ENCODE assay signal across 8 cellular contexts in the genomic region with DNA sequence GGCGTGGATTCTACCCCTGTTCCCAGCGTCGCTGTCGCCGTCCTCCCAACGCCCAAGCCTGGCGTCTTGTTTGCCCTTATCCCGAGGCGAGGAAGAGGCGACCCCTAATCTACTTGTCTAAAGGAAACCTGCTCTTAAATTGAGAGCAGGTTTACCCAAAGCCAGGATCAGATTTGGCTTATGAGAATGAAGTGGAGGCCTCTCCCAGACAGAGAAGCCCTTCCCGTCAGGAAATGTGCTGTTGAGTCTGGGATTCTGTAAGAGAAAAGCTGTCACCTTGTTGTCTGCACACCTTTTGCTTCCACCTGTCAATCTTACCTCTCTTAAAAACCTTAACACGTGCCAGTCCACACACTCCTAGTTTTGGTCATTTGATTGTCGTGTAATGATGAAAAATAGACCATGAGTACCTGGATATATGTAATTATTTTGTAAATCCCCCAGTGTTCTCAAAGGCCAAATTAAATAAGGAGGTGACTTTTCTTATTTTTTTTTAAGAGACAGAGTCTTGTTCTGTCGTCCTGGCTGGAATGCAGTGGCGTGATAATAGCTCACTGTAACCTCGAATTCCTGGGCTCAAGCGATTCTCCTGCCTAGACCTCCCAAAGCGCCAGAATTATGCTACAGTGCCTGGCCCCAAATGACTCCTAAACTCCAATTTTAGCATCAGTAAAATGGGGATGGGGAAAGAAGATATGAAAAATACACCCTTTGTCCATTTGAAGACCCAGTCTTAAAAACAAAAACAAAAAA. TPM values are rescaled to one million over a fixed set of nuclear protein-coding genes. Genes with fewer than 3 reads are reported as not detected.
A peak's percentile ranks its signal among the peaks of the same experiment; 100 is the strongest.
DNase-seq lines count a peak whose midpoint lies in the region; ATAC-seq and TF ChIP-seq lines count a peak whose summit lies in the region.

No MANE protein-coding gene starts in this region.

- H3K27me3 ChIP-seq in thoracic aorta (replicated peaks; ENCODE audit: insufficient read depth) = no peaks in the 10 kb centered on the region

- peak overlapping the region; percentile 97 for H3K4me3 Mint-ChIP-seq in activated CD8-positive, alpha-beta memory T cell treated with anti-CD3 and anti-CD28 coated beads, Interleukin-2, amount 10 ng/mL, durations not matched to agents 7 days and 5 days
- H3K4me3 Mint-ChIP-seq in activated CD8-positive, alpha-beta T cell treated with anti-CD3 and anti-CD28 coated beads, Interleukin-2, amount 10 ng/mL, durations not matched to agents 7 days and 5 days = peak overlapping the region; percentile 98

- peak overlapping the region; percentile 16 to 98 for H3K27ac ChIP-seq in thoracic aorta

- no peaks in the 10 kb centered on the region for H3K27me3 Mint-ChIP-seq in activated CD8-positive, alpha-beta memory T cell treated with anti-CD3 and anti-CD28 coated beads, Interleukin-2, amount 10 ng/mL, durations not matched to agents 7 days and 5 days
- H3K27me3 Mint-ChIP-seq in activated CD8-positive, alpha-beta T cell treated with anti-CD3 and anti-CD28 coated beads, Interleukin-2, amount 10 ng/mL, durations not matched to agents 7 days and 5 days (ENCODE audit: low read depth) = no peaks in the 10 kb centered on the region

- ATAC-seq in activated CD8-positive, alpha-beta memory T cell treated with anti-CD3 and anti-CD28 coated beads, Interleukin-2, amount 10 ng/mL, durations not matched to agents 7 days and 5 days = no peak
- ATAC-seq in activated CD8-positive, alpha-beta T cell treated with anti-CD3 and anti-CD28 coated beads, Interleukin-2, amount 10 ng/mL, durations not matched to agents 7 days and 5 days = no peak
- no peak for ATAC-seq in thoracic aorta (ENCODE audit: insufficient number of reproducible peaks, low FRiP score, low read depth)
- ATAC-seq in HG02588 (IDR thresholded peaks at IDR 0.05; ENCODE audit: unreplicated experiment) = no peak
- no peak for ATAC-seq in GM18867 (IDR thresholded peaks at IDR 0.05; ENCODE audit: unreplicated experiment)

- peaks cover 2% of the 10 kb centered on the region for H3K36me3 ChIP-seq in thoracic aorta

- H3K4me3 ChIP-seq in thoracic aorta = peak overlapping the region; percentile 94

- no peak for TF ChIP-seq CTCF in thoracic aorta (IDR thresholded peaks at IDR 0.05)

- peaks cover 26% of the 10 kb centered on the region for H3K36me3 Mint-ChIP-seq in activated CD8-positive, alpha-beta memory T cell treated with anti-CD3 and anti-CD28 coated beads, Interleukin-2, amount 10 ng/mL, durations not matched to agents 7 days and 5 days
- peaks cover 32% of the 10 kb centered on the region for H3K36me3 Mint-ChIP-seq in activated CD8-positive, alpha-beta T cell treated with anti-CD3 and anti-CD28 coated beads, Interleukin-2, amount 10 ng/mL, durations not matched to agents 7 days and 5 days (ENCODE audit: low read depth)

- no peak for DNase-seq in activated CD8-positive, alpha-beta memory T cell treated with anti-CD3 and anti-CD28 coated beads, Interleukin-2, amount 10 ng/mL, durations not matched to agents 7 days and 5 days
- no peak for DNase-seq in activated CD8-positive, alpha-beta memory T cell treated with anti-CD3 and anti-CD28 coated beads, Interleukin-2, amount 50 U/mL, for 4 hours
- no peak for DNase-seq in activated CD8-positive, alpha-beta T cell treated with anti-CD3 and anti-CD28 coated beads, Interleukin-2, amount 10 ng/mL, durations not matched to agents 7 days and 5 days
- DNase-seq in iPS-NIHi7 (ENCODE audit: extremely low spot score) (peak; percentile 8), thoracic aorta (ENCODE audit: low spot score) (no peak), SIG-M5 treated with dmso at 0.1 percent for 504 hours (lab: John Stamatoyannopoulos, UW; ENCODE audit: unreplicated experiment) (no peak)

- H3K4me1 Mint-ChIP-seq in activated CD8-positive, alpha-beta memory T cell treated with anti-CD3 and anti-CD28 coated beads, Interleukin-2, amount 10 ng/mL, durations not matched to agents 7 days and 5 days = peaks cover 60% of the 10 kb centered on the region
- peaks cover 63% of the 10 kb centered on the region for H3K4me1 Mint-ChIP-seq in activated CD8-positive, alpha-beta T cell treated with anti-CD3 and anti-CD28 coated beads, Interleukin-2, amount 10 ng/mL, durations not matched to agents 7 days and 5 days (ENCODE audit: low read depth)

- no peaks in the 10 kb centered on the region for H3K9me3 Mint-ChIP-seq in activated CD8-positive, alpha-beta memory T cell treated with anti-CD3 and anti-CD28 coated beads, Interleukin-2, amount 10 ng/mL, durations not matched to agents 7 days and 5 days (ENCODE audit: low read depth)
- no peaks in the 10 kb centered on the region for H3K9me3 Mint-ChIP-seq in activated CD8-positive, alpha-beta T cell treated with anti-CD3 and anti-CD28 coated beads, Interleukin-2, amount 10 ng/mL, durations not matched to agents 7 days and 5 days (ENCODE audit: insufficient read depth)

- H3K9me3 ChIP-seq in thoracic aorta = no peaks in the 10 kb centered on the region

- CTCF ChIA-PET in activated CD8-positive, alpha-beta memory T cell treated with anti-CD3 and anti-CD28 coated beads, Interleukin-2, amount 10 ng/mL, durations not matched to agents 7 days and 5 days (lab: Charles Lee) = interaction anchor here (1.2 to 4.1 kb wide), 6 partner anchors 8 to 79 kb away, joined by 4 to 25 read pairs (median 11); partner anchors contain the start of gene LDHA
- CTCF ChIA-PET in activated CD8-positive, alpha-beta T cell treated with anti-CD3 and anti-CD28 coated beads, Interleukin-2, amount 10 ng/mL, durations not matched to agents 7 days and 5 days (lab: Charles Lee) = interaction anchor here (1.3 to 4.7 kb wide), 3 partner anchors 42 to 79 kb away, joined by 3 to 40 read pairs (median 11); no protein-coding TSS in a partner anchor

- peaks cover 31 to 57% of the 10 kb centered on the region in 2 donors for H3K4me1 ChIP-seq in thoracic aorta (ENCODE audit: control insufficient read depth in 1 of 2, low read depth in 2 of 2)

- H3K27ac Mint-ChIP-seq in activated CD8-positive, alpha-beta memory T cell treated with anti-CD3 and anti-CD28 coated beads, Interleukin-2, amount 10 ng/mL, durations not matched to agents 7 days and 5 days = peak overlapping the region; percentile 100
- H3K27ac Mint-ChIP-seq in activated CD8-positive, alpha-beta T cell treated with anti-CD3 and anti-CD28 coated beads, Interleukin-2, amount 10 ng/mL, durations not matched to agents 7 days and 5 days = peak overlapping the region; percentile 100

- POLR2A ChIA-PET in activated CD8-positive, alpha-beta T cell treated with anti-CD3 and anti-CD28 coated beads, Interleukin-2, amount 10 ng/mL, durations not matched to agents 7 days and 5 days (lab: Charles Lee) = interaction anchor here (1.0 to 4.4 kb wide), 9 partner anchors 8 to 311 kb away, joined by 3 to 74 read pairs (median 8); partner anchors contain the start of genes LDHA, SPTY2D1 and TSG101

RNA-seq across cellular contexts. Expression of gene GTF2H1, which starts 0.6 kb away (rescaled TPM):
- total RNA-seq in activated CD8-positive, alpha-beta memory T cell treated with anti-CD3 and anti-CD28 coated beads, Interleukin-2, amount 10 ng/mL, durations not matched to agents 7 days and 5 days = 10 to 100 TPM; 40.0 to 47.7 TPM
- total RNA-seq in activated CD8-positive, alpha-beta T cell treated with anti-CD3 and anti-CD28 coated beads, Interleukin-2, amount 10 ng/mL, durations not matched to agents 7 days and 5 days = 10 to 100 TPM; 47.2 to 47.8 TPM
- total RNA-seq in thoracic aorta = 10 to 100 TPM; 32.9 to 58.1 TPM

RNA-seq across cellular contexts. Expression of gene HPS5, which starts 1.1 kb away (rescaled TPM):
- 10 to 100 TPM; 19.3 to 19.8 TPM for total RNA-seq in activated CD8-positive, alpha-beta memory T cell treated with anti-CD3 and anti-CD28 coated beads, Interleukin-2, amount 10 ng/mL, durations not matched to agents 7 days and 5 days
- 10 to 100 TPM; 15.8 to 18.0 TPM for total RNA-seq in activated CD8-positive, alpha-beta T cell treated with anti-CD3 and anti-CD28 coated beads, Interleukin-2, amount 10 ng/mL, durations not matched to agents 7 days and 5 days
- total RNA-seq in thoracic aorta = 100 to 1,000 TPM in 1 of 2 donors, 10 to 100 TPM in 1; 42.9 to 139 TPM

RNA-seq across cellular contexts. Expression of gene SAA1, which starts 56.9 kb away (rescaled TPM):
- total RNA-seq in activated CD8-positive, alpha-beta memory T cell treated with anti-CD3 and anti-CD28 coated beads, Interleukin-2, amount 10 ng/mL, durations not matched to agents 7 days and 5 days = not detected
- not detected for total RNA-seq in activated CD8-positive, alpha-beta T cell treated with anti-CD3 and anti-CD28 coated beads, Interleukin-2, amount 10 ng/mL, durations not matched to agents 7 days and 5 days
- 10 to 100 TPM in 1 of 2 donors, 1 to 10 TPM in 1; 6.5 to 18.9 TPM for total RNA-seq in thoracic aorta

Comparison
In these comparisons a context has a peak if more than half of its experiments do, and no peak if none do; other contexts are left out.
1. RNA of gene SAA1, which starts 56.9 kb away (total RNA-seq): 6.5 to 18.9 TPM in thoracic aorta; not detected in activated CD8-positive, alpha-beta memory T cell treated with anti-CD3 and anti-CD28 coated beads, Interleukin-2, amount 10 ng/mL, durations not matched to agents 7 days and 5 days and not detected in activated CD8-positive, alpha-beta T cell treated with anti-CD3 and anti-CD28 coated beads, Interleukin-2, amount 10 ng/mL, durations not matched to agents 7 days and 5 days; every median in the first group is over 4 times any median in the second.